11 cellular contexts compared by ENCODE assay signal in the genomic region with DNA sequence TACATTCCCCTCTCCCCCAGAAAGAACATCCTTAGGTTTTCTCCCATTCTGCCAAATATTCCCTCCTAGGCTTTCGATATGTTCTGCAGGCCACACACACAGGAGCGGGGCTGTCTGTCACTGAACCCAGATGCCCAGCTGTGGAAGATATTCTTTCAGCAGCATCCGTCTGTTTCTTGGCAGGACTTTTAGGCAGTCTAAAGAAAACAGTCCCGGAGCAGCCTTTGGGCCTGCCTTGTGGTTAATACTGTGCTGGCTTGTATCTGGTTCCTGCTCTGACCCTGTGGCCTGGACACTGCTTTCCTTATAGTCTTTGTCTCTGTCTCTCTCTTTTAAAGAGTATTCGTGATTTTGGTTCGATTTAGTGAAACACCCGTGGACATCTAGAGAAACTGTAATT.
DNase-seq lines count a peak whose midpoint lies in the region; ATAC-seq, FAIRE-seq and TF ChIP-seq lines count a peak whose summit lies in the region.
"Had no signal": no experiment of that assay in that cellular context is flagged by ENCODE, and none has a peak within 500 bp of the region (broad histone marks: within the 10 kb centered on the region; RNA-seq: fewer than 3 reads in every experiment).

No MANE protein-coding gene starts in this region.

- H3K4me3 ChIP-seq in liver (ENCODE audit: low read depth in 1 of 3, low read length in 3 of 3) (no peak overlapping the region), HepG2 (replicated peaks in 1 of 3; ENCODE audit: insufficient read depth in 1 of 3, low read depth in 2 of 3, low read length in 3 of 3) (no peak overlapping the region), fibroblast of villous mesenchyme (ENCODE audit: low read depth, low read length) (no peak overlapping the region), uterus (no peak overlapping the region)

- TF ChIP-seq CTCF in liver (IDR thresholded peaks at IDR 0.05; ENCODE audit: low read depth, low read length, missing input control) (no peak), HepG2 (CRISPR knock-in tag; IDR thresholded peaks at IDR 0.05) (no peak), fibroblast of villous mesenchyme (IDR thresholded peaks at IDR 0.05; ENCODE audit: insufficient read depth, low read depth, low read length) (no peak), osteocyte (IDR thresholded peaks at IDR 0.05) (no peak), uterus (IDR thresholded peaks at IDR 0.05) (no peak)

- CTCF ChIA-PET in HepG2 (lab: Yijun Ruan, JAX; ENCODE audit: low intra/inter-chr PET ratio, low total read pairs) = no interaction called here

- no peak overlapping the region for H3K4me2 ChIP-seq in HepG2 (ENCODE audit: low read depth, low read length)

- H3K27ac ChIP-seq in liver (ENCODE audit: low read depth in 1 of 2, low read length in 2 of 2) (no peak overlapping the region), HepG2 (ENCODE audit: extremely low read length, insufficient read depth, low read length) (no peak overlapping the region), uterus (peak overlapping the region; percentile 9 to 40)

- peak overlapping the region; percentile 91 for H3K27ac Mint-ChIP-seq in osteocyte (ENCODE audit: unreplicated experiment)

- no peaks in the 10 kb centered on the region for H3K27me3 Mint-ChIP-seq in osteocyte (ENCODE audit: unreplicated experiment)

- no peak overlapping the region for H3K9ac ChIP-seq in liver (ENCODE audit: low read depth in 1 of 2, low read length in 2 of 2)
- H3K9ac ChIP-seq in HepG2 (ENCODE audit: insufficient read depth, low read depth, low read length) = no peak overlapping the region

- POLR2A ChIA-PET in HepG2 (lab: Yijun Ruan, JAX) = no interaction called here

- no peaks in the 10 kb centered on the region for H3K36me3 ChIP-seq in liver (ENCODE audit: control insufficient read depth in 4 of 4, insufficient read depth in 3 of 4, low read depth in 1 of 4, low read length in 3 of 4)
- no peaks in the 10 kb centered on the region for H3K36me3 ChIP-seq in HepG2 (replicated peaks in 1 of 2; ENCODE audit: control insufficient read depth in 1 of 2, insufficient read depth in 2 of 2, low read length in 2 of 2)
- H3K36me3 ChIP-seq in uterus = no peaks in the 10 kb centered on the region

- DNase-seq in HepG2 (ENCODE audit: low spot score) (no peak), fibroblast of villous mesenchyme (ENCODE audit: low read depth) (peak; percentile 73), osteocyte (ENCODE audit: extremely low spot score, unreplicated experiment) (no peak), uterus (no peak), cerebellum (ENCODE audit: low spot score) (no peak), DMS53 treated with DMSO at 0.1 percent for 48 hours (lab: John Stamatoyannopoulos, UW; ENCODE audit: unreplicated experiment) (no peak)
- DNase-seq: NCI-H2171; stimulated activated naive CD4-positive, alpha-beta T cell treated with Interleukin-2 at 50 U/mL for 16 hours had no signal

- no peak overlapping the region for H2AFZ ChIP-seq in HepG2 (ENCODE audit: low read length)

- H3K9me3 Mint-ChIP-seq in osteocyte (ENCODE audit: unreplicated experiment) = no peaks in the 10 kb centered on the region

- in situ Hi-C loops in HepG2 (cut with HindIII; ENCODE audit: extremely low pct_ligation_motif_present, low pct_unique_long_range_greater_than_20kb) = no loop called here

- FAIRE-seq in HepG2 (lab: Jason Lieb, UNC) = no peak
- FAIRE-seq: colon had no signal

- H3K27me3 ChIP-seq in liver (ENCODE audit: control insufficient read depth in 4 of 4, insufficient read depth in 4 of 4, low read length in 3 of 4) = no peaks in the 10 kb centered on the region
- peaks cover 0 to 9% of the 10 kb centered on the region in 2 experiments; a peak in 2 of 5 replicates for H3K27me3 ChIP-seq in HepG2 (ENCODE audit: control insufficient read depth in 1 of 2, insufficient read depth in 2 of 2, low read length in 2 of 2)
- no peaks in the 10 kb centered on the region for H3K27me3 ChIP-seq in uterus

- H3K4me3 Mint-ChIP-seq in osteocyte (ENCODE audit: unreplicated experiment) = peak overlapping the region; percentile 2

- TF ChIP-seq POLR2A in HepG2 (IDR thresholded peaks at IDR 0.05; ENCODE audit: insufficient read depth in 1 of 2, low read depth in 2 of 2, low read length in 2 of 2) (no peak), uterus (IDR thresholded peaks at IDR 0.05) (no peak)

- no TSS peak for BruUV-seq in HepG2 (replicated peaks; lab: Mats Ljungman, UMichigan)

- peaks cover 50% of the 10 kb centered on the region for H3K4me1 Mint-ChIP-seq in osteocyte (ENCODE audit: unreplicated experiment)

- peaks cover 25% of the 10 kb centered on the region for H3K36me3 Mint-ChIP-seq in osteocyte (ENCODE audit: unreplicated experiment)

- H3K9me3 ChIP-seq in liver (ENCODE audit: control insufficient read depth in 4 of 4, low read length in 3 of 4) (no peaks in the 10 kb centered on the region), HepG2 (ENCODE audit: low read length) (no peaks in the 10 kb centered on the region), uterus (no peaks in the 10 kb centered on the region)

- intact Hi-C loops in HepG2 (cut with micrococcal nuclease; ENCODE audit: unreplicated experiment) = no loop called here
- intact Hi-C loops in uterus (cut with DNase I; ENCODE audit: low total_unique reads) = no loop called here

- no peaks in the 10 kb centered on the region for H3K4me1 ChIP-seq in liver (ENCODE audit: control insufficient read depth in 4 of 4, insufficient read depth in 4 of 4, low read length in 3 of 4)
- no peaks in the 10 kb centered on the region for H3K4me1 ChIP-seq in HepG2 (ENCODE audit: insufficient read depth, low read length)
- H3K4me1 ChIP-seq in uterus = no peaks in the 10 kb centered on the region

- WGBS in liver = 84% methylated on average over 7 of the region's 7 CpGs
- WGBS in HepG2 (ENCODE audit: low lambda C conversion rate) = 46% methylated on average over 7 of the region's 7 CpGs

- TF ChIP-seq RAD21 in liver (IDR thresholded peaks at IDR 0.05) (peak in 1 of 2 donors; percentile 7), HepG2 (CRISPR knock-in tag; IDR thresholded peaks at IDR 0.05) (no peak)

- ATAC-seq in HepG2 = no peak
- ATAC-seq in GM18867 (IDR thresholded peaks at IDR 0.05; ENCODE audit: unreplicated experiment) = no peak

- no peaks in the 10 kb centered on the region for H3K79me2 ChIP-seq in HepG2 (ENCODE audit: insufficient read depth, low read length)

- H4K20me1 ChIP-seq in HepG2 (ENCODE audit: insufficient read depth, low read length) = no peaks in the 10 kb centered on the region

- no peak for TF ChIP-seq EP300 in HepG2 (IDR thresholded peaks at IDR 0.05; ENCODE audit: low read depth in 2 of 2, low read length in 2 of 2)
- TF ChIP-seq EP300 in HepG2 (CRISPR knock-in tag; IDR thresholded peaks at IDR 0.05; ENCODE audit: borderline replicate concordance) = no peak

TF ChIP-seq in liver, 16 proteins besides CTCF, POLR2A, EP300 and RAD21 (continues in another document):
- TF ChIP-seq, protein P1, sequence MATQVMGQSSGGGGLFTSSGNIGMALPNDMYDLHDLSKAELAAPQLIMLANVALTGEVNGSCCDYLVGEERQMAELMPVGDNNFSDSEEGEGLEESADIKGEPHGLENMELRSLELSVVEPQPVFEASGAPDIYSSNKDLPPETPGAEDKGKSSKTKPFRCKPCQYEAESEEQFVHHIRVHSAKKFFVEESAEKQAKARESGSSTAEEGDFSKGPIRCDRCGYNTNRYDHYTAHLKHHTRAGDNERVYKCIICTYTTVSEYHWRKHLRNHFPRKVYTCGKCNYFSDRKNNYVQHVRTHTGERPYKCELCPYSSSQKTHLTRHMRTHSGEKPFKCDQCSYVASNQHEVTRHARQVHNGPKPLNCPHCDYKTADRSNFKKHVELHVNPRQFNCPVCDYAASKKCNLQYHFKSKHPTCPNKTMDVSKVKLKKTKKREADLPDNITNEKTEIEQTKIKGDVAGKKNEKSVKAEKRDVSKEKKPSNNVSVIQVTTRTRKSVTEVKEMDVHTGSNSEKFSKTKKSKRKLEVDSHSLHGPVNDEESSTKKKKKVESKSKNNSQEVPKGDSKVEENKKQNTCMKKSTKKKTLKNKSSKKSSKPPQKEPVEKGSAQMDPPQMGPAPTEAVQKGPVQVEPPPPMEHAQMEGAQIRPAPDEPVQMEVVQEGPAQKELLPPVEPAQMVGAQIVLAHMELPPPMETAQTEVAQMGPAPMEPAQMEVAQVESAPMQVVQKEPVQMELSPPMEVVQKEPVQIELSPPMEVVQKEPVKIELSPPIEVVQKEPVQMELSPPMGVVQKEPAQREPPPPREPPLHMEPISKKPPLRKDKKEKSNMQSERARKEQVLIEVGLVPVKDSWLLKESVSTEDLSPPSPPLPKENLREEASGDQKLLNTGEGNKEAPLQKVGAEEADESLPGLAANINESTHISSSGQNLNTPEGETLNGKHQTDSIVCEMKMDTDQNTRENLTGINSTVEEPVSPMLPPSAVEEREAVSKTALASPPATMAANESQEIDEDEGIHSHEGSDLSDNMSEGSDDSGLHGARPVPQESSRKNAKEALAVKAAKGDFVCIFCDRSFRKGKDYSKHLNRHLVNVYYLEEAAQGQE (IDR thresholded peaks at IDR 0.05) = no peak
- TF ChIP-seq FOXA2 (IDR thresholded peaks at IDR 0.05) (no peak), NR2F2 (IDR thresholded peaks at IDR 0.05) (peak; percentile 56)

TF ChIP-seq in HepG2, 621 proteins besides CTCF, POLR2A, EP300 and RAD21 (continues in another document):
- no peak for TF ChIP-seq HOMEZ (CRISPR knock-in tag; IDR thresholded peaks at IDR 0.05; ENCODE audit: low read depth)
- TF ChIP-seq JUNB (CRISPR knock-in tag; IDR thresholded peaks at IDR 0.05; ENCODE audit: borderline replicate concordance) = no peak

Comparison
In these comparisons a context has a peak if more than half of its experiments do, and no peak if none do; other contexts are left out.
1. H3K27ac ChIP-seq: peak in uterus (2 of 2); none in liver (0 of 2) and HepG2 (single experiment).